In the genomic region with DNA sequence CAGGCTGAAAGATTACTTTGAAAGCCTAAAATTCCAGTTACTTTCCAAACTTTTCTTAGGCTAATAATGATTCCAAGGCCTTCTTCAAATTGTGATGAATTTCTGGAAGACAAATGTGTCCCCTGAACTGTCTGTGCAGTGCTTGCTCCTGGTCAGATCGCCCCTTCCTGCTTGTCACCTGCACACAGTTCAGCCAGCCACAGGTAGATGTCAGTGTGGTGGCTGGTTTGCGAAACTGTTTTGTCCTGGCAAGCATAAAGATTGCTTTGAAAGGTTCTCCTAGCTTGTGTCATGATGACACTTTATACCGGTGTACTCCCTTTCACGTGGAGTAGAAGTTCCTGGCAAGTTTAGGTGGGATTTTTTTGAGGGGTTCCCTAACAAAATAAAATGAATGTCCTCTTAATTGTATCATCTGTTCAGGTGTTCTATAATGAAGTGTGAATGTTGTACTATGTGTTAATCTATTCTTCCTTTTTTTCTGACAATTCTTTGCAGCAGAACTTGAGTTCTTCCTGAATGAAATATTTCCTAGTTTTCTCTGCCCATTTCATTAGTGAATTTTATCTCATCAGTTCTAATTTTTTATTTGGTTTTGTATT, we compare ENCODE assay signal across 9 cellular contexts.
DNase-seq lines count a peak whose midpoint lies in the region; ATAC-seq and TF ChIP-seq lines count a peak whose summit lies in the region.
"Had no signal": no experiment of that assay in that cellular context is flagged by ENCODE, and none has a peak within 500 bp of the region (broad histone marks: within the 10 kb centered on the region; RNA-seq: fewer than 3 reads in every experiment).

No MANE protein-coding gene starts in this region.

- H3K4me3 Mint-ChIP-seq in naive thymus-derived CD4-positive, alpha-beta T cell = no peak overlapping the region

- intact Hi-C loops in dorsolateral prefrontal cortex (cut with DNase I) = no loop called here
- intact Hi-C loops in naive thymus-derived CD4-positive, alpha-beta T cell (cut with micrococcal nuclease) = loop anchor here (1.0 to 10.0 kb wide), 14 partner anchors 66 to 1453 kb away; a partner anchor contains a TSS

- no peak overlapping the region for H2AFZ ChIP-seq in MM.1S (ENCODE audit: low read length)

- H3K9ac ChIP-seq in MM.1S (ENCODE audit: low read length) = no peak overlapping the region

- H3K27me3 ChIP-seq in MM.1S (replicated peaks; ENCODE audit: insufficient read depth, low read length) (no peaks in the 10 kb centered on the region), dorsolateral prefrontal cortex (no peaks in the 10 kb centered on the region)
- H3K27me3 ChIP-seq in naive thymus-derived CD4-positive, alpha-beta T cell (ENCODE audit: control insufficient read depth in 2 of 2, insufficient read depth in 2 of 2, low read length in 2 of 2) = no peaks in the 10 kb centered on the region
- H3K27me3 ChIP-seq: SJSA1 had no signal

- H3K4me3 ChIP-seq in GM12864 (ENCODE audit: low read depth, low read length) = no peak overlapping the region
- no peak overlapping the region for H3K4me3 ChIP-seq in MM.1S (ENCODE audit: low read length)
- H3K4me3 ChIP-seq in dorsolateral prefrontal cortex = no peak overlapping the region
- no peak overlapping the region for H3K4me3 ChIP-seq in naive thymus-derived CD4-positive, alpha-beta T cell (ENCODE audit: low read length)
- H3K4me3 ChIP-seq: SJSA1 had no signal

- no peaks in the 10 kb centered on the region for H3K9me3 Mint-ChIP-seq in naive thymus-derived CD4-positive, alpha-beta T cell

- H4K20me1 ChIP-seq in MM.1S (ENCODE audit: insufficient read depth, low read length) = no peaks in the 10 kb centered on the region

- no peak overlapping the region for H3K4me2 ChIP-seq in MM.1S (ENCODE audit: low read depth, low read length)

- peak overlapping the region in 2 of 9 donors; percentile 1 to 11 for H3K27ac Mint-ChIP-seq in naive thymus-derived CD4-positive, alpha-beta T cell

- H3K27ac ChIP-seq in MM.1S (ENCODE audit: low read length) (no peak overlapping the region), dorsolateral prefrontal cortex (peak overlapping the region in 2 of 59 donors; percentile 4 to 12)
- no peak overlapping the region for H3K27ac ChIP-seq in naive thymus-derived CD4-positive, alpha-beta T cell (ENCODE audit: low read depth, low read length)
- H3K27ac ChIP-seq: SJSA1 had no signal

- TF ChIP-seq CTCF in GM12864 (IDR thresholded peaks at IDR 0.05; ENCODE audit: low read depth, low read length, missing control alignments) (peak; percentile 66), MM.1S (IDR thresholded peaks at IDR 0.05; ENCODE audit: low read length) (peak; percentile 78), dorsolateral prefrontal cortex (IDR thresholded peaks at IDR 0.05 in 54 of 56, conservative IDR thresholded peaks at IDR 0.05 in 2 of 56; ENCODE audit: low read depth in 1 of 56, partially characterized antibody in 56 of 56) (peak in 52 of 56 donors; percentile 6 to 67 (median 42))

- DNase-seq in GM12864 (ENCODE audit: low read depth) = peak; percentile 15
- peak; percentile 71 for DNase-seq in MM.1S
- peak in 4 of 5 donors; percentile 22 to 41 (median 26) for DNase-seq in T-helper 1 cell
- peak in 2 of 10 donors; percentile 40 to 41 for DNase-seq in dorsolateral prefrontal cortex
- DNase-seq in naive thymus-derived CD4-positive, alpha-beta T cell = peak in 6 of 9 donors; percentile 19 to 45 (median 36)
- DNase-seq in AML-193 (lab: John Stamatoyannopoulos, UW) = no peak
- no peak for DNase-seq in middle frontal gyrus (ENCODE audit: extremely low spot score, low spot score)

- no peaks in the 10 kb centered on the region for H3F3A ChIP-seq in MM.1S (ENCODE audit: insufficient read depth, low read length)

- H3K36me3 ChIP-seq in MM.1S (replicated peaks; ENCODE audit: insufficient read depth, low read length) = no peaks in the 10 kb centered on the region
- H3K36me3 ChIP-seq in naive thymus-derived CD4-positive, alpha-beta T cell (ENCODE audit: control insufficient read depth in 2 of 3, insufficient read depth in 3 of 3, low read length in 3 of 3) = no peaks in the 10 kb centered on the region
- H3K36me3 ChIP-seq: SJSA1 had no signal

- POLR2A ChIA-PET in naive thymus-derived CD4-positive, alpha-beta T cell (lab: Charles Lee) = interaction anchor here (1.0 kb wide), 1 partner anchor 9 kb away, joined by 4 read pairs; no protein-coding TSS in a partner anchor

- H3K9me3 ChIP-seq in MM.1S (replicated peaks; ENCODE audit: insufficient read depth, low read length) = no peaks in the 10 kb centered on the region
- H3K9me3 ChIP-seq in naive thymus-derived CD4-positive, alpha-beta T cell (ENCODE audit: control insufficient read depth in 2 of 3, low read length in 3 of 3) = no peaks in the 10 kb centered on the region
- H3K9me3 ChIP-seq: SJSA1 had no signal

- no peaks in the 10 kb centered on the region for H3K9me2 ChIP-seq in MM.1S (replicated peaks; ENCODE audit: insufficient read depth, low read length)

- H3K27me3 Mint-ChIP-seq in naive thymus-derived CD4-positive, alpha-beta T cell = no peaks in the 10 kb centered on the region

- CTCF ChIA-PET in naive thymus-derived CD4-positive, alpha-beta T cell (lab: Charles Lee) = interaction anchor here (0.7 to 2.1 kb wide), 3 partner anchors 19 to 583 kb away, joined by 3 to 10 read pairs (median 6); no protein-coding TSS in a partner anchor

- no peaks in the 10 kb centered on the region for H3K79me2 ChIP-seq in MM.1S (ENCODE audit: low read length)

- peaks cover 0 to 21% (median 7%) of the 10 kb centered on the region in 7 donors for H3K4me1 Mint-ChIP-seq in naive thymus-derived CD4-positive, alpha-beta T cell

- H3K36me3 Mint-ChIP-seq in naive thymus-derived CD4-positive, alpha-beta T cell = peaks cover 0 to 17% (median 8%) of the 10 kb centered on the region in 5 donors

- no peaks in the 10 kb centered on the region for H3K4me1 ChIP-seq in MM.1S (ENCODE audit: low read length)
- H3K4me1 ChIP-seq in naive thymus-derived CD4-positive, alpha-beta T cell (ENCODE audit: control insufficient read depth in 2 of 2, insufficient read depth in 2 of 2, low read length in 2 of 2) = no peaks in the 10 kb centered on the region

- peak; percentile 68 for ATAC-seq in GM21717 (IDR thresholded peaks at IDR 0.05; ENCODE audit: unreplicated experiment)
- ATAC-seq in naive thymus-derived CD4-positive, alpha-beta T cell = peak; percentile 76

Comparison
In these comparisons a context has a peak if more than half of its experiments do, and no peak if none do; other contexts are left out.
1. DNase-seq: peak in GM12864 (single experiment), MM.1S (single experiment), T-helper 1 cell (4 of 5) and naive thymus-derived CD4-positive, alpha-beta T cell (6 of 9); none in AML-193 (0 of 2) and middle frontal gyrus (single experiment).
2. intact Hi-C loops: an anchor here in naive thymus-derived CD4-positive, alpha-beta T cell (1.0 to 10.0 kb wide); none called in dorsolateral prefrontal cortex.
3. Peak in every context shown above with its lines, with median percentiles within 50 percentile points of each other: CTCF ChIP-seq.